ENCODE assay signal across 1 cellular context in genomic region chr12:91180577-91180976, GRCh38.
A peak's percentile ranks its signal among the peaks of the same experiment; 100 is the strongest.
TF ChIP-seq lines count a peak whose summit lies in the region.

No MANE protein-coding gene starts in this region.

TF ChIP-seq in SK-N-SH, 30 proteins besides CTCF, POLR2A, EP300 and RAD21 (continued from another document):
- TF ChIP-seq, protein P1, sequence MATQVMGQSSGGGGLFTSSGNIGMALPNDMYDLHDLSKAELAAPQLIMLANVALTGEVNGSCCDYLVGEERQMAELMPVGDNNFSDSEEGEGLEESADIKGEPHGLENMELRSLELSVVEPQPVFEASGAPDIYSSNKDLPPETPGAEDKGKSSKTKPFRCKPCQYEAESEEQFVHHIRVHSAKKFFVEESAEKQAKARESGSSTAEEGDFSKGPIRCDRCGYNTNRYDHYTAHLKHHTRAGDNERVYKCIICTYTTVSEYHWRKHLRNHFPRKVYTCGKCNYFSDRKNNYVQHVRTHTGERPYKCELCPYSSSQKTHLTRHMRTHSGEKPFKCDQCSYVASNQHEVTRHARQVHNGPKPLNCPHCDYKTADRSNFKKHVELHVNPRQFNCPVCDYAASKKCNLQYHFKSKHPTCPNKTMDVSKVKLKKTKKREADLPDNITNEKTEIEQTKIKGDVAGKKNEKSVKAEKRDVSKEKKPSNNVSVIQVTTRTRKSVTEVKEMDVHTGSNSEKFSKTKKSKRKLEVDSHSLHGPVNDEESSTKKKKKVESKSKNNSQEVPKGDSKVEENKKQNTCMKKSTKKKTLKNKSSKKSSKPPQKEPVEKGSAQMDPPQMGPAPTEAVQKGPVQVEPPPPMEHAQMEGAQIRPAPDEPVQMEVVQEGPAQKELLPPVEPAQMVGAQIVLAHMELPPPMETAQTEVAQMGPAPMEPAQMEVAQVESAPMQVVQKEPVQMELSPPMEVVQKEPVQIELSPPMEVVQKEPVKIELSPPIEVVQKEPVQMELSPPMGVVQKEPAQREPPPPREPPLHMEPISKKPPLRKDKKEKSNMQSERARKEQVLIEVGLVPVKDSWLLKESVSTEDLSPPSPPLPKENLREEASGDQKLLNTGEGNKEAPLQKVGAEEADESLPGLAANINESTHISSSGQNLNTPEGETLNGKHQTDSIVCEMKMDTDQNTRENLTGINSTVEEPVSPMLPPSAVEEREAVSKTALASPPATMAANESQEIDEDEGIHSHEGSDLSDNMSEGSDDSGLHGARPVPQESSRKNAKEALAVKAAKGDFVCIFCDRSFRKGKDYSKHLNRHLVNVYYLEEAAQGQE (IDR thresholded peaks at IDR 0.05; ENCODE audit: low read depth, low read length) = no peak
- TF ChIP-seq RCOR1 (IDR thresholded peaks at IDR 0.05; ENCODE audit: low read length) = no peak
- no peak for TF ChIP-seq MXI1 (IDR thresholded peaks at IDR 0.05; ENCODE audit: low read depth, low read length)
- TF ChIP-seq JUND (IDR thresholded peaks at IDR 0.05) = peak; percentile 76
- TF ChIP-seq, protein P2, sequence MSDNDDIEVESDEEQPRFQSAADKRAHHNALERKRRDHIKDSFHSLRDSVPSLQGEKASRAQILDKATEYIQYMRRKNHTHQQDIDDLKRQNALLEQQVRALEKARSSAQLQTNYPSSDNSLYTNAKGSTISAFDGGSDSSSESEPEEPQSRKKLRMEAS (IDR thresholded peaks at IDR 0.05; ENCODE audit: low read depth) = peak; percentile 54; the same call in 1 of the 2 replicates
- TF ChIP-seq CHD2 (IDR thresholded peaks at IDR 0.05; ENCODE audit: low read length, partially characterized antibody) = peak; percentile 9
- peak; percentile 80; the same call in 1 of the 2 replicates for TF ChIP-seq FOXM1 (IDR thresholded peaks at IDR 0.05; ENCODE audit: low read depth)
- no peak for TF ChIP-seq SIN3A (IDR thresholded peaks at IDR 0.05; ENCODE audit: borderline replicate concordance, low read depth, low read length)
- TF ChIP-seq POLR2AphosphoS5 (IDR thresholded peaks at IDR 0.05; ENCODE audit: low read depth, low read length) = peak; percentile 71; the same call in 1 of the 2 replicates
- TF ChIP-seq RXRA (IDR thresholded peaks at IDR 0.05; ENCODE audit: borderline replicate concordance, low read depth) = peak; percentile 50; the same call in 1 of the 2 replicates
- no peak for TF ChIP-seq SMC3 (IDR thresholded peaks at IDR 0.05; ENCODE audit: low read depth, low read length)
- TF ChIP-seq RFX5 (IDR thresholded peaks at IDR 0.05; ENCODE audit: low read length) = no peak
- TF ChIP-seq GATA2 (CRISPR knock-in tag; IDR thresholded peaks at IDR 0.05) = no peak
- peak; percentile 61; the same call in 1 of the 2 replicates for TF ChIP-seq TEAD4 (IDR thresholded peaks at IDR 0.05; ENCODE audit: borderline replicate concordance, insufficient read depth)
- TF ChIP-seq USF1 (IDR thresholded peaks at IDR 0.05; ENCODE audit: borderline replicate concordance, low read depth) = no peak
- TF ChIP-seq, protein P3, sequence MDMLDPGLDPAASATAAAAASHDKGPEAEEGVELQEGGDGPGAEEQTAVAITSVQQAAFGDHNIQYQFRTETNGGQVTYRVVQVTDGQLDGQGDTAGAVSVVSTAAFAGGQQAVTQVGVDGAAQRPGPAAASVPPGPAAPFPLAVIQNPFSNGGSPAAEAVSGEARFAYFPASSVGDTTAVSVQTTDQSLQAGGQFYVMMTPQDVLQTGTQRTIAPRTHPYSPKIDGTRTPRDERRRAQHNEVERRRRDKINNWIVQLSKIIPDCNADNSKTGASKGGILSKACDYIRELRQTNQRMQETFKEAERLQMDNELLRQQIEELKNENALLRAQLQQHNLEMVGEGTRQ (IDR thresholded peaks at IDR 0.05; ENCODE audit: borderline replicate concordance, low read depth, low read length) = no peak
